10 cellular contexts compared by ENCODE assay signal in genomic region chr1:7334475-7335035, GRCh38.
A peak's percentile ranks its signal among the peaks of the same experiment; 100 is the strongest.
DNase-seq lines count a peak whose midpoint lies in the region; ATAC-seq, FAIRE-seq and TF ChIP-seq lines count a peak whose summit lies in the region.
"Had no signal": no experiment of that assay in that cellular context is flagged by ENCODE, and none has a peak within 500 bp of the region (broad histone marks: within the 10 kb centered on the region; RNA-seq: fewer than 3 reads in every experiment).

No MANE protein-coding gene starts in this region.

- DNase-seq in NCI-H2107 treated with DMSO at 0.1 percent for 48 hours (lab: John Stamatoyannopoulos, UW; ENCODE audit: unreplicated experiment) (peak; percentile 19), NCI-H2107 (lab: John Stamatoyannopoulos, UW) (no peak), NCI-H524 treated with DMSO at 0.1 percent for 48 hours (lab: John Stamatoyannopoulos, UW) (peak; percentile 49), fibroblast of villous mesenchyme (ENCODE audit: low read depth) (peak; percentile 78), superior temporal gyrus (ENCODE audit: extremely low spot score) (peak; percentile 38), HepG2 (ENCODE audit: low spot score) (no peak), epidermal melanocyte (ENCODE audit: insufficient read length, low spot score) (no peak)
- DNase-seq: activated CD4-positive, alpha-beta T cell treated with anti-CD3 and anti-CD28 coated beads, Interleukin-2, amount 50 U/mL, for 1 hour; NCI-H446 had no signal

- CTCF ChIA-PET in HepG2 (lab: Yijun Ruan, JAX; ENCODE audit: low intra/inter-chr PET ratio, low total read pairs), result no interaction called here

- H2AFZ ChIP-seq in HepG2 (ENCODE audit: low read length), result no peak overlapping the region

- no peaks in the 10 kb centered on the region for H3K4me1 ChIP-seq in HepG2 (ENCODE audit: insufficient read depth, low read length)

- H3K4me3 ChIP-seq in fibroblast of villous mesenchyme (ENCODE audit: low read depth, low read length) (no peak overlapping the region), HepG2 (replicated peaks in 1 of 3; ENCODE audit: insufficient read depth in 1 of 3, low read depth in 2 of 3, low read length in 3 of 3) (no peak overlapping the region)

- no peak for TF ChIP-seq RAD21 in HepG2 (CRISPR knock-in tag; IDR thresholded peaks at IDR 0.05)

- no peaks in the 10 kb centered on the region for H4K20me1 ChIP-seq in HepG2 (ENCODE audit: insufficient read depth, low read length)

- 46% methylated on average over 7 of the region's 10 CpGs for WGBS in HepG2 (ENCODE audit: low lambda C conversion rate)

- H3K9ac ChIP-seq in HepG2 (ENCODE audit: insufficient read depth, low read depth, low read length), result no peak overlapping the region

- FAIRE-seq in HepG2 (lab: Jason Lieb, UNC), result no peak

- POLR2A ChIA-PET in HepG2 (lab: Yijun Ruan, JAX), result no interaction called here

- no peaks in the 10 kb centered on the region for H3K9me3 ChIP-seq in HepG2 (ENCODE audit: low read length)

- in situ Hi-C loops in HepG2 (cut with HindIII; ENCODE audit: extremely low pct_ligation_motif_present, low pct_unique_long_range_greater_than_20kb), result no loop called here

- H3K4me2 ChIP-seq in HepG2 (ENCODE audit: low read depth, low read length), result no peak overlapping the region

- no peaks in the 10 kb centered on the region for H3K36me3 ChIP-seq in HepG2 (replicated peaks in 1 of 2; ENCODE audit: control insufficient read depth in 1 of 2, insufficient read depth in 2 of 2, low read length in 2 of 2)

- TF ChIP-seq EP300 in HepG2 (IDR thresholded peaks at IDR 0.05; ENCODE audit: low read depth in 2 of 2, low read length in 2 of 2) (no peak), HepG2 (CRISPR knock-in tag; IDR thresholded peaks at IDR 0.05; ENCODE audit: borderline replicate concordance) (no peak)

- H3K27ac ChIP-seq in HepG2 (ENCODE audit: extremely low read length, insufficient read depth, low read length), result no peak overlapping the region

- intact Hi-C loops in HepG2 (cut with micrococcal nuclease; ENCODE audit: unreplicated experiment), result no loop called here

- TF ChIP-seq POLR2A in HepG2 (IDR thresholded peaks at IDR 0.05; ENCODE audit: insufficient read depth in 1 of 2, low read depth in 2 of 2, low read length in 2 of 2), result no peak

- ATAC-seq in HG03095 (IDR thresholded peaks at IDR 0.05; ENCODE audit: unreplicated experiment) (no peak), HepG2 (no peak)

- BruUV-seq in HepG2 (replicated peaks; lab: Mats Ljungman, UMichigan), result no TSS peak

- no peaks in the 10 kb centered on the region for H3K79me2 ChIP-seq in HepG2 (ENCODE audit: insufficient read depth, low read length)

- TF ChIP-seq CTCF in fibroblast of villous mesenchyme (IDR thresholded peaks at IDR 0.05; ENCODE audit: insufficient read depth, low read depth, low read length) (no peak), HepG2 (CRISPR knock-in tag; IDR thresholded peaks at IDR 0.05) (no peak)

- H3K27me3 ChIP-seq in HepG2 (ENCODE audit: control insufficient read depth in 1 of 2, insufficient read depth in 2 of 2, low read length in 2 of 2), result peaks cover 1 to 3% of the 10 kb centered on the region in 2 experiments; a peak in 2 of 5 replicates

TF ChIP-seq in HepG2, 621 proteins besides CTCF, POLR2A, EP300 and RAD21:
- no peak for TF ChIP-seq ZEB1 (IDR thresholded peaks at IDR 0.05; ENCODE audit: insufficient replicate concordance, low read depth)
- TF ChIP-seq ZNF33B (CRISPR knock-in tag; IDR thresholded peaks at IDR 0.05), result no peak
- TF ChIP-seq ZNF720 (CRISPR knock-in tag; IDR thresholded peaks at IDR 0.05), result no peak
- no peak for TF ChIP-seq ZBTB42 (CRISPR knock-in tag; IDR thresholded peaks at IDR 0.05)
- TF ChIP-seq ZNF724P (CRISPR knock-in tag; IDR thresholded peaks at IDR 0.05; ENCODE audit: borderline replicate concordance), result no peak
- TF ChIP-seq HNRNPLL (IDR thresholded peaks at IDR 0.05; ENCODE audit: low read depth, low read length, poor library complexity, severe bottlenecking), result no peak
- TF ChIP-seq KDM1A (CRISPR knock-in tag; IDR thresholded peaks at IDR 0.05), result no peak
- TF ChIP-seq SP5 (CRISPR knock-in tag; IDR thresholded peaks at IDR 0.05; ENCODE audit: borderline replicate concordance, low read depth), result no peak
- no peak for TF ChIP-seq TEAD3 (CRISPR knock-in tag; optimal IDR thresholded peaks at IDR 0.05; ENCODE audit: borderline replicate concordance)
- no peak for TF ChIP-seq ZBTB7A (CRISPR knock-in tag; IDR thresholded peaks at IDR 0.05)
- TF ChIP-seq ZNF704 (CRISPR knock-in tag; IDR thresholded peaks at IDR 0.05; ENCODE audit: borderline replicate concordance), result no peak
- no peak for TF ChIP-seq CHD2 (IDR thresholded peaks at IDR 0.05; ENCODE audit: low read depth, low read length)
- TF ChIP-seq ZNF234 (CRISPR knock-in tag; conservative IDR thresholded peaks at IDR 0.05), result no peak
- no peak for TF ChIP-seq KDM3A (CRISPR knock-in tag; IDR thresholded peaks at IDR 0.05; ENCODE audit: low read depth)

Comparison
In these comparisons a context has a peak if more than half of its experiments do, and no peak if none do; other contexts are left out.
1. DNase-seq: peak in NCI-H2107 treated with DMSO at 0.1 percent for 48 hours (single experiment), NCI-H524 treated with DMSO at 0.1 percent for 48 hours (single experiment), fibroblast of villous mesenchyme (single experiment) and superior temporal gyrus (single experiment); none in NCI-H2107 (single experiment), HepG2 (single experiment) and epidermal melanocyte (single experiment).